Comparison of ENCODE assay signal across 1 cellular context in genomic region chr19:42251572-42251990, GRCh38.
A peak's percentile ranks its signal among the peaks of the same experiment; 100 is the strongest.
TF ChIP-seq lines count a peak whose summit lies in the region.

No MANE protein-coding gene starts in this region.

TF ChIP-seq in K562, 482 proteins besides CTCF, POLR2A, EP300 and RAD21:
- peak; percentile 71 for TF ChIP-seq ZNF263 (CRISPR knock-in tag; IDR thresholded peaks at IDR 0.05; ENCODE audit: borderline replicate concordance)
- peak; percentile 21; the same call in 1 of the 2 replicates for TF ChIP-seq ZBTB7A (IDR thresholded peaks at IDR 0.05; ENCODE audit: borderline replicate concordance, control insufficient read depth, low read depth, low read length)
- no peak for TF ChIP-seq ZNF592 (IDR thresholded peaks at IDR 0.05)
- TF ChIP-seq ZNF217 (CRISPR knock-in tag; IDR thresholded peaks at IDR 0.05): no peak
